8 cellular contexts compared by ENCODE assay signal in the genomic region with DNA sequence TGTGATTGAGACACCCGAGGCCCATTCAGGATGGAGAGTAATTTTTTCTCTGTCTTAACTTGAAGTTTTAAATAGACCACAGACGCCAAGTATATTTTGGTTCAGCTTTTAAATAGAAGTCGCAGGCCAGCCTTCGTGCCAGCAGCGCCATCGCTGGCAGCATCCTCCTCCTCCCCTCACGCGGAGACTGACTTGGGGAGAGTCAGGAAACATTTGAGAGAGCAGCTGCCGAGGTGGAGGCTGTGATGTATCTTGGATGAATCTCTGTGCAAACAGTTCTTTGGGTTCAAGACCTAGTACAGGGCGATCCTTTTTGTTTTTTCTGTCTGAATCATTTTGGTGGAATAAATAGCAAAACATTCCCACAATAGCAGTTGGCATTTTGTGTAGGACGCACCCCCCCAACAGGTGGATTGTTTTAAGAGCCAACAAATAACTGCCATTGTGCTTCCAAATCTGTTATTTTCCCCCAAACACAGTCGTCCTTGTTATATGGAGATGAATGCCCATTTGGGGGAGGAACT. TPM values are rescaled to one million over a fixed set of nuclear protein-coding genes. Genes with fewer than 3 reads are reported as not detected.
A peak's percentile ranks its signal among the peaks of the same experiment; 100 is the strongest.
DNase-seq lines count a peak whose midpoint lies in the region; ATAC-seq and TF ChIP-seq lines count a peak whose summit lies in the region.

No MANE protein-coding gene starts in this region.

- peak; percentile 16 for ATAC-seq in GM21423 (IDR thresholded peaks at IDR 0.05; ENCODE audit: unreplicated experiment)
- peak; percentile 15 for ATAC-seq in Right ventricle myocardium inferior

- intact Hi-C loops in PC-9 (cut with micrococcal nuclease; ENCODE audit: unreplicated experiment) (loop anchor here (1.0 to 10.0 kb wide), 4 partner anchors 65 to 469 kb away; partner anchors contain the start of gene DDX17), Right ventricle myocardium inferior (cut with DNase I) (loop anchor here (1.0 kb wide), 2 partner anchors 65 to 519 kb away; partner anchors contain the start of gene DDX17), uterus (cut with DNase I; ENCODE audit: low total_unique reads) (loop anchor here (10.0 kb wide), 1 partner anchor 506 kb away; no protein-coding TSS in a partner anchor)

- H3K27ac ChIP-seq in PC-9 = no peak overlapping the region
- H3K27ac ChIP-seq in uterus = peak overlapping the region; percentile 72 to 89

- no peak for TF ChIP-seq POLR2A in uterus (IDR thresholded peaks at IDR 0.05)

- POLR2A ChIA-PET in PC-9 (lab: Charles Lee; ENCODE audit: unreplicated experiment) = interaction anchor here (0.5 to 0.7 kb wide), 3 partner anchors 172 to 389 kb away, joined by 4 to 6 read pairs (median 6); partner anchors contain the start of gene PLA2G6

- H3K4me2 ChIP-seq in PC-9 = peak overlapping the region; percentile 92

- peaks cover 24% of the 10 kb centered on the region for H3F3A ChIP-seq in PC-9 (ENCODE audit: insufficient read depth, low read depth)

- TF ChIP-seq CTCF in PC-9 (conservative IDR thresholded peaks at IDR 0.05) = no peak; the same call in 1 of the 2 replicates
- peak in 1 of 4 experiments; percentile 8 for TF ChIP-seq CTCF in uterus (IDR thresholded peaks at IDR 0.05)

- no peaks in the 10 kb centered on the region for H3K9me2 ChIP-seq in PC-9 (ENCODE audit: insufficient read depth)

- no peaks in the 10 kb centered on the region for H3K9me3 ChIP-seq in PC-9 (ENCODE audit: insufficient read depth, low read depth)
- no peaks in the 10 kb centered on the region for H3K9me3 ChIP-seq in uterus

- H3K4me1 ChIP-seq in PC-9 (replicated peaks; ENCODE audit: insufficient read depth) (peaks cover 10% of the 10 kb centered on the region), uterus (peaks cover 3 to 7% of the 10 kb centered on the region in 2 donors)

- H3K27me3 ChIP-seq in PC-9 (ENCODE audit: insufficient read depth, low read depth) = no peaks in the 10 kb centered on the region
- no peaks in the 10 kb centered on the region for H3K27me3 ChIP-seq in uterus

- no peaks in the 10 kb centered on the region for H3K36me3 ChIP-seq in PC-9 (ENCODE audit: low read depth)
- no peaks in the 10 kb centered on the region for H3K36me3 ChIP-seq in uterus

- CTCF ChIA-PET in PC-9 (lab: Charles Lee) = interaction anchor here (0.6 to 2.2 kb wide), 3 partner anchors 173 to 519 kb away, joined by 4 to 11 read pairs (median 5); no protein-coding TSS in a partner anchor

- H3K79me2 ChIP-seq in PC-9 (ENCODE audit: low read depth) = no peaks in the 10 kb centered on the region; the same call in 1 of the 2 replicates

- peak overlapping the region; percentile 64 for H3K4me3 ChIP-seq in PC-9
- H3K4me3 ChIP-seq in uterus = peak overlapping the region; percentile 55 to 68

- no peaks in the 10 kb centered on the region for H4K20me1 ChIP-seq in PC-9 (ENCODE audit: insufficient read depth)

- BruUV-seq in PC-9 (replicated peaks; lab: Mats Ljungman, UMichigan) = TSS peak; percentile 86

- peak; percentile 49 for DNase-seq in AG08396 (ENCODE audit: low spot score)
- DNase-seq in PC-9 = peak in 1 of 2 experiments; percentile 35
- DNase-seq in activated naive CD4-positive, alpha-beta T cell treated with anti-CD3 and anti-CD28 coated beads, Interleukin-2, amount 50 U/mL, for 16 hours = peak; percentile 36
- DNase-seq in Right ventricle myocardium inferior (ENCODE audit: missing footprints) = no peak
- DNase-seq in nucleus accumbens (lab: John Stamatoyannopoulos, UW) = peak in 43 of 56 donors; percentile 10 to 75 (median 49)
- DNase-seq in uterus = no peak
- no peak for DNase-seq in GOT3 (lab: John Stamatoyannopoulos, UW)

- peak overlapping the region; percentile 90 for H2AFZ ChIP-seq in PC-9

RNA-seq across cellular contexts. Expression of gene DMC1, which starts 0.9 kb away (rescaled TPM):
- total RNA-seq in PC-9 (2021) = 5.6 and 6.3 TPM in 2 replicates
- total RNA-seq in Right ventricle myocardium inferior = 0.46 TPM
- 1 to 10 TPM in 2 of 4 donors, under 1 TPM in 1, not detected in 1; 0.26 to 8.4 (median 5.2) TPM for total RNA-seq in uterus

Comparison
In these comparisons a context has a peak if more than half of its experiments do, and no peak if none do; other contexts are left out.
1. DNase-seq: peak in AG08396 (single experiment), activated naive CD4-positive, alpha-beta T cell treated with anti-CD3 and anti-CD28 coated beads, Interleukin-2, amount 50 U/mL, for 16 hours (single experiment) and nucleus accumbens (43 of 56); none in Right ventricle myocardium inferior (single experiment), uterus (0 of 2) and GOT3 (single experiment).